8 cellular contexts compared by ENCODE assay signal in genomic region chr16:75463417-75464129, GRCh38. TPM values are rescaled to one million over a fixed set of nuclear protein-coding genes. Genes with fewer than 3 reads are reported as not detected.
A peak's percentile ranks its signal among the peaks of the same experiment; 100 is the strongest.
DNase-seq lines count a peak whose midpoint lies in the region; ATAC-seq, FAIRE-seq and TF ChIP-seq lines count a peak whose summit lies in the region.
"Not testable (repeated sequence)": the region's sequence is repeated elsewhere in the genome, so short reads cannot be mapped to it uniquely, and the experiment has no call there.

No MANE protein-coding gene starts in this region.

- peaks cover 40% of the 10 kb centered on the region for H3K4me1 Mint-ChIP-seq in activated CD4-positive, alpha-beta T cell treated with anti-CD3 and anti-CD28 coated beads, Interleukin-2, amount 10 ng/mL, durations not matched to agents 24 days and 14 days

- H3K27ac ChIP-seq in A549 = peak overlapping the region; percentile 94 to 95
- H3K27ac ChIP-seq in colonic mucosa = peak overlapping the region; percentile 97
- peak overlapping the region; percentile 71 for H3K27ac ChIP-seq in keratinocyte (ENCODE audit: control insufficient read depth, insufficient read depth, low read length)

- not testable (repeated sequence) for TF ChIP-seq RAD21 in A549 (conservative IDR thresholded peaks at IDR 0.05 in 1 of 2, IDR thresholded peaks at IDR 0.05 in 1 of 2)

- peak overlapping the region; percentile 73 for H2AFZ ChIP-seq in keratinocyte (ENCODE audit: control insufficient read depth, low read length)

- not testable (repeated sequence) for H3K9me3 ChIP-seq in A549; colonic mucosa; keratinocyte (ENCODE audit: control insufficient read depth, low read depth, low read length)

- not testable (repeated sequence) for TF ChIP-seq POLR2A in A549 (IDR thresholded peaks at IDR 0.05; ENCODE audit: low read length)

- CTCF ChIA-PET in A549 (lab: Yijun Ruan, JAX) = interaction anchor here (0.6 to 15.3 kb wide), 17 partner anchors 8 to 268 kb away, joined by 3 to 209 read pairs (median 3); partner anchors contain the start of gene CHST6

- DNase-seq in A549 (ENCODE audit: low read depth in 1 of 2, low spot score in 1 of 2) (peak in 1 of 2 experiments; percentile 11), NCI-H146 (lab: John Stamatoyannopoulos, UW) (peak; percentile 52), colonic mucosa (peak; percentile 56)
- peak; percentile 62 for DNase-seq in activated CD4-positive, alpha-beta T cell treated with anti-CD3 and anti-CD28 coated beads, Interleukin-2, amount 10 ng/mL, durations not matched to agents 24 days and 14 days
- not testable (repeated sequence) for DNase-seq in keratinocyte (ENCODE audit: low read depth, low spot score); sciatic nerve (ENCODE audit: low spot score)

- H3K27me3 ChIP-seq in colonic mucosa; keratinocyte (ENCODE audit: control insufficient read depth, extremely low read depth, insufficient read depth, low read length): not testable (repeated sequence)

- 6% methylated on average over 15 of the region's 39 CpGs for WGBS in A549 (ENCODE audit: missing lambda C conversion rate)

- H4K20me1 ChIP-seq in keratinocyte (ENCODE audit: control insufficient read depth, extremely low read depth, insufficient read depth, low read length) = not testable (repeated sequence)

- H3K4me3 ChIP-seq in A549 (peak overlapping the region; percentile 97), colonic mucosa (peak overlapping the region; percentile 90), keratinocyte (ENCODE audit: control insufficient read depth in 2 of 3, extremely low read depth in 1 of 3, insufficient read depth in 2 of 3, low read depth in 1 of 3, low read length in 3 of 3) (peak overlapping the region; percentile 69 to 81 (median 73))

- peaks cover 14% of the 10 kb centered on the region for H3K36me3 Mint-ChIP-seq in activated CD4-positive, alpha-beta T cell treated with anti-CD3 and anti-CD28 coated beads, Interleukin-2, amount 10 ng/mL, durations not matched to agents 24 days and 14 days (ENCODE audit: low read depth)

- not testable (repeated sequence) for H3K9me3 Mint-ChIP-seq in activated CD4-positive, alpha-beta T cell treated with anti-CD3 and anti-CD28 coated beads, Interleukin-2, amount 10 ng/mL, durations not matched to agents 24 days and 14 days

- peak overlapping the region; percentile 89 for H3K4me3 Mint-ChIP-seq in activated CD4-positive, alpha-beta T cell treated with anti-CD3 and anti-CD28 coated beads, Interleukin-2, amount 10 ng/mL, durations not matched to agents 24 days and 14 days

- POLR2A ChIA-PET in A549 (lab: Yijun Ruan, JAX) = interaction anchor here (0.9 to 1.2 kb wide), 2 partner anchors 30 to 53 kb away, joined by 3 to 8 read pairs; partner anchors contain the start of gene CFDP1

- H3K27me3 Mint-ChIP-seq in activated CD4-positive, alpha-beta T cell treated with anti-CD3 and anti-CD28 coated beads, Interleukin-2, amount 10 ng/mL, durations not matched to agents 24 days and 14 days = not testable (repeated sequence)

- H3K4me1 ChIP-seq in A549 (peaks cover 20% of the 10 kb centered on the region; the same call in 2 of the 3 replicates), colonic mucosa (peaks cover 12% of the 10 kb centered on the region), keratinocyte (ENCODE audit: control insufficient read depth, extremely low read depth, insufficient read depth, low read length) (peaks cover 15% of the 10 kb centered on the region)

- peaks cover 55% of the 10 kb centered on the region for H3K79me2 ChIP-seq in keratinocyte (ENCODE audit: control insufficient read depth, insufficient read depth, low read length)

- H3K36me3 ChIP-seq in colonic mucosa = not testable (repeated sequence)
- peaks cover 4 to 11% of the 10 kb centered on the region in 2 experiments for H3K36me3 ChIP-seq in keratinocyte (ENCODE audit: control insufficient read depth in 2 of 2, extremely low read depth in 1 of 2, insufficient read depth in 2 of 2, low read length in 2 of 2)

- H3K9ac ChIP-seq in colonic mucosa (ENCODE audit: low read depth in 2 of 2, low read length in 2 of 2) = peak overlapping the region; percentile 74 to 93
- peak overlapping the region; percentile 83 for H3K9ac ChIP-seq in keratinocyte (ENCODE audit: control insufficient read depth, extremely low read depth, insufficient read depth, low read length)

- intact Hi-C loops in activated CD4-positive, alpha-beta T cell treated with anti-CD3 and anti-CD28 coated beads, Interleukin-2, amount 10 ng/mL, durations not matched to agents 24 days and 14 days (cut with micrococcal nuclease) = loop anchor here (1.0 to 5.0 kb wide), 10 partner anchors 30 to 1728 kb away; partner anchors contain the start of genes ADAT1, CFDP1, KARS1 and MON1B
- intact Hi-C loops in colonic mucosa (cut with DNase I) = loop anchor here (5.0 kb wide), 1 partner anchor 94 kb away; the partner anchor contains the start of gene TMEM231
- intact Hi-C loops in sciatic nerve (cut with DNase I) = not testable (repeated sequence)

- TF ChIP-seq CTCF in A549 (IDR thresholded peaks at IDR 0.05); colonic mucosa (IDR thresholded peaks at IDR 0.05); keratinocyte (optimal IDR thresholded peaks at IDR 0.05 in 1 of 3, IDR thresholded peaks at IDR 0.05 in 1 of 3, conservative IDR thresholded peaks at IDR 0.05 in 1 of 3; ENCODE audit: extremely low read depth in 1 of 3, insufficient read depth in 2 of 3, low read length in 3 of 3): not testable (repeated sequence)

- not testable (repeated sequence) for H3K9me1 ChIP-seq in keratinocyte (ENCODE audit: control insufficient read depth, extremely low read depth, insufficient read depth, low read length)

- H3K4me2 ChIP-seq in A549 (peak overlapping the region; percentile 88), keratinocyte (ENCODE audit: control insufficient read depth, extremely low read depth, insufficient read depth, low read depth, low read length) (peak overlapping the region; percentile 85)

- not testable (repeated sequence) for TF ChIP-seq EP300 in A549 (IDR thresholded peaks at IDR 0.05)

- not testable (repeated sequence) for FAIRE-seq in A549 (lab: Jason Lieb, UNC); keratinocyte (lab: Jason Lieb, UNC)

- peak overlapping the region; percentile 95 for H3K27ac Mint-ChIP-seq in activated CD4-positive, alpha-beta T cell treated with anti-CD3 and anti-CD28 coated beads, Interleukin-2, amount 10 ng/mL, durations not matched to agents 24 days and 14 days

- dilution Hi-C loops in keratinocyte (cut with MboI; ENCODE audit: extremely low pct_ligation_motif_present, low sequenced_read_pairs) = not testable (repeated sequence)

- ATAC-seq in A549 (peak; percentile 49 to 54), GM18868 (IDR thresholded peaks at IDR 0.05; ENCODE audit: unreplicated experiment) (peak; percentile 7), HG02938 (IDR thresholded peaks at IDR 0.05; ENCODE audit: unreplicated experiment) (peak; percentile 14), sciatic nerve (peak; percentile 2)

RNA-seq across cellular contexts. Expression of gene TMEM170A, which starts 0.9 kb away (rescaled TPM):
- polyA plus RNA-seq in A549 (2011; rRNA removed) (21.2 and 21.7 TPM in 2 replicates), A549 (2017; fragmentation: RNase III; extraction: RNeasy Plus Mini Kit Qiagen cat#74134 plus additional on column Dnase treatment) (13.9 to 14.4 TPM (median 14.2 TPM) in 3 replicates), keratinocyte (13.2 to 22.1 TPM (median 14.5 TPM) in 3 replicates)
- polyA plus RNA-seq in A549 (2012; cell fraction: cytosol; rRNA removed) = 11.2 and 13.9 TPM in 2 replicates
- polyA plus RNA-seq in A549 (2012; cell fraction: nucleus; rRNA removed) = 7.7 and 10.3 TPM in 2 replicates
- 22.2 and 25.2 TPM in 2 replicates for polyA minus RNA-seq in A549 (2011; rRNA and poly(A)+ RNA removed)
- total RNA-seq in activated CD4-positive, alpha-beta T cell treated with anti-CD3 and anti-CD28 coated beads, Interleukin-2, amount 10 ng/mL, durations not matched to agents 24 days and 14 days = 39.1 and 46.0 TPM in 2 replicates
- total RNA-seq in colonic mucosa (10 to 100 TPM; 39.7 to 50.9 TPM), sciatic nerve (29.8 TPM)
- polyA plus RNA-seq in keratinocyte (2011; ENCODE audit: low read depth) = 6.4 TPM
- 7.2 and 12.6 TPM in 2 replicates for polyA plus RNA-seq in keratinocyte (2011; cell fraction: cytosol; rRNA removed)
- 16.4 and 17.4 TPM in 2 replicates for polyA plus RNA-seq in keratinocyte (2011; cell fraction: nucleus; rRNA removed)
- 10.1 and 15.8 TPM in 2 replicates for polyA plus RNA-seq in keratinocyte (2012; ENCODE audit: low replicate concordance)
- 4.1 to 15.9 TPM (median 10.9 TPM) in 3 replicates for polyA minus RNA-seq in keratinocyte
- 8.8 TPM for polyA minus RNA-seq in keratinocyte (2011; cell fraction: cytosol; rRNA and poly(A)+ RNA removed)
- polyA minus RNA-seq in keratinocyte (2011; cell fraction: nucleus; rRNA and poly(A)+ RNA removed) = 12.8 and 23.4 TPM in 2 replicates

RNA-seq across cellular contexts. Expression of gene CFDP1, which starts 30.3 kb away (rescaled TPM):
- polyA plus RNA-seq in A549 (2011; rRNA removed) = 47.2 and 70.2 TPM in 2 replicates
- 16.1 and 23.8 TPM in 2 replicates for polyA plus RNA-seq in A549 (2012; cell fraction: cytosol; rRNA removed)
- 3.9 and 8.4 TPM in 2 replicates for polyA plus RNA-seq in A549 (2012; cell fraction: nucleus; rRNA removed)
- 50.9 to 72.8 TPM (median 71.6 TPM) in 3 replicates for polyA plus RNA-seq in A549 (2017; fragmentation: RNase III; extraction: RNeasy Plus Mini Kit Qiagen cat#74134 plus additional on column Dnase treatment)
- polyA minus RNA-seq in A549 (2011; rRNA and poly(A)+ RNA removed) = 12.3 and 13.6 TPM in 2 replicates
- 33.7 and 38.9 TPM in 2 replicates for total RNA-seq in activated CD4-positive, alpha-beta T cell treated with anti-CD3 and anti-CD28 coated beads, Interleukin-2, amount 10 ng/mL, durations not matched to agents 24 days and 14 days
- total RNA-seq in colonic mucosa = 10 to 100 TPM; 61.6 to 75.8 TPM
- 22.3 to 42.1 TPM (median 32.8 TPM) in 3 replicates for polyA plus RNA-seq in keratinocyte
- 131 TPM for polyA plus RNA-seq in keratinocyte (2011; ENCODE audit: low read depth)
- 33.8 and 43.1 TPM in 2 replicates for polyA plus RNA-seq in keratinocyte (2011; cell fraction: cytosol; rRNA removed)
- 14.3 and 25.7 TPM in 2 replicates for polyA plus RNA-seq in keratinocyte (2011; cell fraction: nucleus; rRNA removed)
- polyA plus RNA-seq in keratinocyte (2012; ENCODE audit: low replicate concordance) = 37.4 and 45.9 TPM in 2 replicates
- polyA minus RNA-seq in keratinocyte = 2.7 to 17.7 TPM (median 6.8 TPM) in 3 replicates
- polyA minus RNA-seq in keratinocyte (2011; cell fraction: cytosol; rRNA and poly(A)+ RNA removed) = 18.0 TPM
- polyA minus RNA-seq in keratinocyte (2011; cell fraction: nucleus; rRNA and poly(A)+ RNA removed) = 6.6 and 23.9 TPM in 2 replicates
- total RNA-seq in sciatic nerve = 73.7 TPM

RNA-seq across cellular contexts. Expression of gene CHST6, which starts 31.7 kb away (rescaled TPM):
- polyA plus RNA-seq in A549 (2011; rRNA removed) = 0.37 and 0.57 TPM in 2 replicates
- 0.16 and 0.27 TPM in 2 replicates for polyA plus RNA-seq in A549 (2012; cell fraction: cytosol; rRNA removed)
- polyA plus RNA-seq in A549 (2012; cell fraction: nucleus; rRNA removed) = 0.31 and 0.73 TPM in 2 replicates
- 0.38 to 0.74 TPM (median 0.65 TPM) in 3 replicates for polyA plus RNA-seq in A549 (2017; fragmentation: RNase III; extraction: RNeasy Plus Mini Kit Qiagen cat#74134 plus additional on column Dnase treatment)
- polyA minus RNA-seq in A549 (2011; rRNA and poly(A)+ RNA removed) = 0.39 and 0.74 TPM in 2 replicates
- not detected in 2 replicates for total RNA-seq in activated CD4-positive, alpha-beta T cell treated with anti-CD3 and anti-CD28 coated beads, Interleukin-2, amount 10 ng/mL, durations not matched to agents 24 days and 14 days
- 1 to 10 TPM; 2.7 to 5.6 TPM for total RNA-seq in colonic mucosa
- polyA plus RNA-seq in keratinocyte = 0.03 to 0.27 TPM (median 0.14 TPM) in 3 replicates
- polyA plus RNA-seq in keratinocyte (2011; ENCODE audit: low read depth) = 0.07 TPM
- 0.04 TPM in 2 replicates for polyA plus RNA-seq in keratinocyte (2011; cell fraction: cytosol; rRNA removed)
- polyA plus RNA-seq in keratinocyte (2011; cell fraction: nucleus; rRNA removed) = 0.23 and 0.32 TPM in 2 replicates
- polyA plus RNA-seq in keratinocyte (2012; ENCODE audit: low replicate concordance) = 0.14 and 0.47 TPM in 2 replicates
- 0.03 to 0.59 TPM (median 0.06 TPM) in 3 replicates for polyA minus RNA-seq in keratinocyte
- polyA minus RNA-seq in keratinocyte (2011; cell fraction: cytosol; rRNA and poly(A)+ RNA removed) = 0.19 TPM
- 0.47 and 0.53 TPM in 2 replicates for polyA minus RNA-seq in keratinocyte (2011; cell fraction: nucleus; rRNA and poly(A)+ RNA removed)
- total RNA-seq in sciatic nerve = 0.58 TPM
